In genomic region chr7:54758702-54759665, GRCh38 we compare ENCODE assay signal across 8 cellular contexts. TPM values are rescaled to one million over a fixed set of nuclear protein-coding genes. Genes with fewer than 3 reads are reported as not detected.
DNase-seq lines count a peak whose midpoint lies in the region; ATAC-seq lines count a peak whose summit lies in the region.

Gene SEC61G (minus strand): TSS chr7:54759211. CDS start chr7:54757588, 1,623 bp downstream.

- peaks cover 18% of the 10 kb centered on the region for H3K36me3 Mint-ChIP-seq in effector memory CD8-positive, alpha-beta T cell (ENCODE audit: insufficient read depth)

- H3K4me3 Mint-ChIP-seq in effector memory CD8-positive, alpha-beta T cell, result peak within 1 kb of the TSS; percentile 92 to 97

- H3K9me3 Mint-ChIP-seq in effector memory CD8-positive, alpha-beta T cell, result no peaks in the 10 kb centered on the region

- peak; percentile 95 for DNase-seq in COLO668 (lab: John Stamatoyannopoulos, UW; ENCODE audit: unreplicated experiment)
- peak; percentile 95 for DNase-seq in HT1080 (ENCODE audit: low read depth)
- peak; percentile 93 for DNase-seq in NOMO-1 treated with DMSO at 0.1 percent for 48 hours (lab: John Stamatoyannopoulos, UW; ENCODE audit: unreplicated experiment)
- peak; percentile 88 to 91 for DNase-seq in activated CD8-positive, alpha-beta memory T cell treated with anti-CD3 and anti-CD28 coated beads for 4 hours (ENCODE audit: low read depth in 2 of 2)
- peak; percentile 94 to 95 (median 94) for DNase-seq in effector memory CD8-positive, alpha-beta T cell
- DNase-seq in medulla oblongata (ENCODE audit: extremely low spot score), result peak; percentile 97
- peak; percentile 91 for DNase-seq in stimulated activated CD8-positive, alpha-beta memory T cell treated with anti-CD3 and anti-CD28 coated beads, Interleukin-12 subunit alpha, Interleukin-12 subunit beta, amount 100 ng/mL, for 1 hour (ENCODE audit: low read depth)

- peaks cover 0 to 5% of the 10 kb centered on the region in 2 donors for H3K27me3 Mint-ChIP-seq in effector memory CD8-positive, alpha-beta T cell

- peaks cover 20 to 32% of the 10 kb centered on the region in 2 donors for H3K4me1 Mint-ChIP-seq in effector memory CD8-positive, alpha-beta T cell (ENCODE audit: low read depth in 2 of 2)

- H3K27ac Mint-ChIP-seq in effector memory CD8-positive, alpha-beta T cell, result peak within 1 kb of the TSS; percentile 91 to 96

- peak; percentile 95 for ATAC-seq in GM21360 (IDR thresholded peaks at IDR 0.05; ENCODE audit: unreplicated experiment)
- ATAC-seq in effector memory CD8-positive, alpha-beta T cell (replicated peaks), result peak; percentile 97

RNA-seq across cellular contexts. Expression of gene SEC61G, which starts in this region (rescaled TPM):
- 184 and 236 TPM in 2 replicates for total RNA-seq in HT1080 (2014; rRNA removed; shearing (Covaris generic))
- 1,018 and 2,128 TPM in 2 replicates for polyA plus RNA-seq in HT1080 (2015; cell fraction: cytosol; rRNA removed)
- polyA plus RNA-seq in HT1080 (2015; cell fraction: nucleus; rRNA removed), result 280 and 642 TPM in 2 replicates

Comparison
In these comparisons a context has a peak if more than half of its experiments do, and no peak if none do; other contexts are left out.
1. Peak in every context shown above with its lines: DNase-seq and ATAC-seq.